In genomic region chr20:59820204-59821041, GRCh38 we compare ENCODE assay signal across 1 cellular context.
TF ChIP-seq lines count a peak whose summit lies in the region.

No MANE protein-coding gene starts in this region.

TF ChIP-seq in GM23338, 12 proteins besides CTCF, POLR2A, EP300 and RAD21 (continued from another document):
- TF ChIP-seq ZNF462 (CRISPR knock-in tag; IDR thresholded peaks at IDR 0.05): no peak
- no peak for TF ChIP-seq EZH2 (IDR thresholded peaks at IDR 0.05; ENCODE audit: low read depth, unreplicated experiment)
